In genomic region chr11:57325735-57326048, GRCh38 we compare ENCODE assay signal across 8 cellular contexts. TPM values are rescaled to one million over a fixed set of nuclear protein-coding genes. Genes with fewer than 3 reads are reported as not detected.
DNase-seq lines count a peak whose midpoint lies in the region; ATAC-seq and TF ChIP-seq lines count a peak whose summit lies in the region.

No MANE protein-coding gene starts in this region.

- peak overlapping the region; percentile 81 for H3K4me3 ChIP-seq in psoas muscle

- TF ChIP-seq CTCF in psoas muscle (IDR thresholded peaks at IDR 0.05) = no peak

- ATAC-seq in activated CD4-positive, alpha-beta T cell treated with anti-CD3 and anti-CD28 coated beads for 36 hours = no peak
- no peak for ATAC-seq in T-helper 17 cell
- peak; percentile 33 to 72 (median 69) for ATAC-seq in psoas muscle
- no peak for ATAC-seq in GM21367 (IDR thresholded peaks at IDR 0.05; ENCODE audit: unreplicated experiment)

- H3K36me3 ChIP-seq in psoas muscle (ENCODE audit: insufficient read depth in 1 of 2, low read depth in 1 of 2) = peaks cover 0 to 51% of the 10 kb centered on the region in 2 donors

- WGBS in psoas muscle, 3 donors = 2 to 15% (median 2%) methylated on average over 6 of the region's 6 CpGs

- H3K27ac ChIP-seq in psoas muscle = peak overlapping the region; percentile 87

- peak overlapping the region; percentile 98 for H3K27ac Mint-ChIP-seq in activated CD4-positive, alpha-beta T cell treated with anti-CD3 and anti-CD28 coated beads for 36 hours
- H3K27ac Mint-ChIP-seq in T-helper 17 cell = peak overlapping the region; percentile 94

- H3K4me1 Mint-ChIP-seq in activated CD4-positive, alpha-beta T cell treated with anti-CD3 and anti-CD28 coated beads for 36 hours = peaks cover 63% of the 10 kb centered on the region
- peaks cover 40% of the 10 kb centered on the region for H3K4me1 Mint-ChIP-seq in T-helper 17 cell

- H3K27me3 Mint-ChIP-seq in activated CD4-positive, alpha-beta T cell treated with anti-CD3 and anti-CD28 coated beads for 36 hours = no peaks in the 10 kb centered on the region
- no peaks in the 10 kb centered on the region for H3K27me3 Mint-ChIP-seq in T-helper 17 cell

- DNase-seq in activated CD4-positive, alpha-beta T cell treated with anti-CD3 and anti-CD28 coated beads for 36 hours = no peak
- no peak for DNase-seq in activated CD4-positive, alpha-beta T cell treated with anti-CD3 and anti-CD28 coated beads, Interleukin-2, amount 50 U/mL, for 1 hour
- no peak for DNase-seq in T-helper 17 cell
- DNase-seq in foreskin melanocyte = peak; percentile 39
- peak; percentile 82 to 92 for DNase-seq in psoas muscle
- DNase-seq in SKM-1 (lab: John Stamatoyannopoulos, UW; ENCODE audit: unreplicated experiment) = no peak
- no peak for DNase-seq in SHP77 treated with DMSO at 0.1 percent for 48 hours (lab: John Stamatoyannopoulos, UW)

- H3K9me3 Mint-ChIP-seq in activated CD4-positive, alpha-beta T cell treated with anti-CD3 and anti-CD28 coated beads for 36 hours (ENCODE audit: low read depth) = no peaks in the 10 kb centered on the region

- CTCF ChIA-PET in activated CD4-positive, alpha-beta T cell treated with anti-CD3 and anti-CD28 coated beads for 36 hours (lab: Charles Lee) = interaction anchor here (0.6 to 1.9 kb wide), 5 partner anchors 10 to 411 kb away, joined by 3 to 8 read pairs (median 4); partner anchors contain the start of gene P2RX3

- intact Hi-C loops in activated CD4-positive, alpha-beta T cell treated with anti-CD3 and anti-CD28 coated beads for 36 hours (cut with DNase I, micrococcal nuclease) = loop anchor here (1.0 to 5.0 kb wide), 5 partner anchors 10 to 1253 kb away; partner anchors contain the start of genes SSRP1 (in 2 of the 2), SLC43A3 (in 1 of the 2) and ZFP91 (in 1 of the 2)
- intact Hi-C loops in psoas muscle (cut with DNase I) = no loop called here

- H3K36me3 Mint-ChIP-seq in activated CD4-positive, alpha-beta T cell treated with anti-CD3 and anti-CD28 coated beads for 36 hours (ENCODE audit: low read depth) = peaks cover 63% of the 10 kb centered on the region
- peaks cover 11% of the 10 kb centered on the region for H3K36me3 Mint-ChIP-seq in T-helper 17 cell (ENCODE audit: low read depth)

- peaks cover 36% of the 10 kb centered on the region for H3K4me1 ChIP-seq in psoas muscle

- no peaks in the 10 kb centered on the region for H3K9me3 ChIP-seq in T-helper 17 cell (ENCODE audit: control insufficient read depth, low read length, poor library complexity, severe bottlenecking)
- H3K9me3 ChIP-seq in psoas muscle = no peaks in the 10 kb centered on the region

- no peaks in the 10 kb centered on the region for H3K27me3 ChIP-seq in psoas muscle (ENCODE audit: insufficient read depth in 3 of 3, low read length in 2 of 3)

- POLR2A ChIA-PET in activated CD4-positive, alpha-beta T cell treated with anti-CD3 and anti-CD28 coated beads for 36 hours (lab: Charles Lee) = interaction anchor here (0.6 to 2.7 kb wide), 4 partner anchors 10 to 14 kb away, joined by 3 to 13 read pairs (median 4); partner anchors contain the start of gene SSRP1

- peak overlapping the region; percentile 82 for H3K4me3 Mint-ChIP-seq in activated CD4-positive, alpha-beta T cell treated with anti-CD3 and anti-CD28 coated beads for 36 hours
- peak overlapping the region; percentile 94 for H3K4me3 Mint-ChIP-seq in T-helper 17 cell

RNA-seq across cellular contexts. Expression of gene TNKS1BP1, which starts 0.9 kb away (rescaled TPM):
- 10 to 100 TPM; 19.1 to 21.6 TPM for total RNA-seq in activated CD4-positive, alpha-beta T cell treated with anti-CD3 and anti-CD28 coated beads for 36 hours
- 10 to 100 TPM in 1 of 2 donors, 1 to 10 TPM in 1; 8.7 to 16.2 TPM for total RNA-seq in T-helper 17 cell
- 100 to 1,000 TPM in 2 of 4 donors, 10 to 100 TPM in 2; 63.9 to 288 (median 129) TPM for total RNA-seq in psoas muscle
- polyA plus RNA-seq in psoas muscle = 100 to 1,000 TPM in 1 of 3 donors, 10 to 100 TPM in 2; 76.9 to 121 (median 79.9) TPM

RNA-seq across cellular contexts. Expression of gene SSRP1, which starts 10.0 kb away (rescaled TPM):
- total RNA-seq in activated CD4-positive, alpha-beta T cell treated with anti-CD3 and anti-CD28 coated beads for 36 hours = 100 to 1,000 TPM; 279 to 296 TPM
- total RNA-seq in T-helper 17 cell = 10 to 100 TPM; 46.4 to 47.2 TPM
- total RNA-seq in psoas muscle = 10 to 100 TPM; 69.0 to 94.0 (median 82.4) TPM
- polyA plus RNA-seq in psoas muscle = 100 to 1,000 TPM; 101 to 138 (median 125) TPM

RNA-seq across cellular contexts. Expression of gene P2RX3, which starts 12.5 kb away (rescaled TPM):
- not detected for total RNA-seq in activated CD4-positive, alpha-beta T cell treated with anti-CD3 and anti-CD28 coated beads for 36 hours
- total RNA-seq in T-helper 17 cell = not detected
- total RNA-seq in psoas muscle = under 1 TPM; 0.40 to 0.90 (median 0.43) TPM
- under 1 TPM; 0.21 to 0.60 (median 0.30) TPM for polyA plus RNA-seq in psoas muscle

RNA-seq across cellular contexts. Expression of gene PRG3, which starts 55.3 kb away (rescaled TPM):
- total RNA-seq in activated CD4-positive, alpha-beta T cell treated with anti-CD3 and anti-CD28 coated beads for 36 hours = not detected
- total RNA-seq in T-helper 17 cell = not detected
- not detected for total RNA-seq in psoas muscle
- polyA plus RNA-seq in psoas muscle = not detected

Comparison
In these comparisons a context has a peak if more than half of its experiments do, and no peak if none do; other contexts are left out.
1. ATAC-seq: peak in psoas muscle (4 of 4); none in activated CD4-positive, alpha-beta T cell treated with anti-CD3 and anti-CD28 coated beads for 36 hours (single experiment), T-helper 17 cell (single experiment) and GM21367 (single experiment).
2. DNase-seq: peak in foreskin melanocyte (single experiment) and psoas muscle (2 of 2); none in activated CD4-positive, alpha-beta T cell treated with anti-CD3 and anti-CD28 coated beads for 36 hours (single experiment), activated CD4-positive, alpha-beta T cell treated with anti-CD3 and anti-CD28 coated beads, Interleukin-2, amount 50 U/mL, for 1 hour (single experiment), T-helper 17 cell (0 of 3), SKM-1 (single experiment) and SHP77 treated with DMSO at 0.1 percent for 48 hours (single experiment).
3. intact Hi-C loops: an anchor here in activated CD4-positive, alpha-beta T cell treated with anti-CD3 and anti-CD28 coated beads for 36 hours (1.0 to 5.0 kb wide); none called in psoas muscle.